In genomic region chr12:101297661-101298060, GRCh38 we compare ENCODE assay signal across 17 cellular contexts. TPM values are rescaled to one million over a fixed set of nuclear protein-coding genes. Genes with fewer than 3 reads are reported as not detected.
A peak's percentile ranks its signal among the peaks of the same experiment; 100 is the strongest.
DNase-seq lines count a peak whose midpoint lies in the region; ATAC-seq and TF ChIP-seq lines count a peak whose summit lies in the region.
"Had no signal": no experiment of that assay in that cellular context is flagged by ENCODE, and none has a peak within 500 bp of the region (broad histone marks: within the 10 kb centered on the region; RNA-seq: fewer than 3 reads in every experiment).

No MANE protein-coding gene starts in this region.

- H3K27ac Mint-ChIP-seq in MCF 10A (ENCODE audit: low read depth, unreplicated experiment) = peak overlapping the region; percentile 11
- H3K27ac Mint-ChIP-seq in endodermal cell = peak overlapping the region; percentile 76

- H3K27me3 Mint-ChIP-seq in MCF 10A (ENCODE audit: insufficient read depth, unreplicated experiment) (no peaks in the 10 kb centered on the region), endodermal cell (ENCODE audit: insufficient read depth) (no peaks in the 10 kb centered on the region)

- H3K23ac ChIP-seq in mesendoderm (ENCODE audit: low read length) = no peak overlapping the region

- H3K36me3 Mint-ChIP-seq in MCF 10A (ENCODE audit: insufficient read depth, unreplicated experiment) (peaks cover 75% of the 10 kb centered on the region), endodermal cell (ENCODE audit: low read depth) (peaks cover 61% of the 10 kb centered on the region)

- H3K27ac ChIP-seq in breast epithelium (peak overlapping the region in 1 of 2 donors; percentile 85), endodermal cell (ENCODE audit: low read depth, low read length) (no peak overlapping the region), mesendoderm (ENCODE audit: low read depth, low read length) (peak overlapping the region; percentile 17), heart left ventricle (no peak overlapping the region)
- H3K27ac ChIP-seq: KMS-11 had no signal

- TF ChIP-seq CTCF in MCF 10A (IDR thresholded peaks at IDR 0.05; ENCODE audit: unreplicated experiment) (no peak), breast epithelium (IDR thresholded peaks at IDR 0.05) (no peak), endodermal cell (conservative IDR thresholded peaks at IDR 0.05) (no peak), heart left ventricle (IDR thresholded peaks at IDR 0.05) (no peak), mucosa of descending colon (IDR thresholded peaks at IDR 0.05) (no peak)

- no peaks in the 10 kb centered on the region for H3K79me2 ChIP-seq in mesendoderm (ENCODE audit: control insufficient read depth, insufficient read depth, low read length)

- H3K9me3 Mint-ChIP-seq in MCF 10A (ENCODE audit: unreplicated experiment) (no peaks in the 10 kb centered on the region), endodermal cell (no peaks in the 10 kb centered on the region)

- intact Hi-C loops in MCF 10A (cut with micrococcal nuclease) (no loop called here), breast epithelium (cut with DNase I; ENCODE audit: low total_unique reads) (no loop called here), heart left ventricle (cut with DNase I) (loop anchor here in 1 of 10 donors (10.0 kb wide), 1 partner anchor 67 kb away; no protein-coding TSS in a partner anchor), mucosa of descending colon (cut with DNase I, micrococcal nuclease) (no loop called here)

- H3K56ac ChIP-seq in mesendoderm (ENCODE audit: low read length) = no peak overlapping the region

- no peaks in the 10 kb centered on the region for H3K9me3 ChIP-seq in breast epithelium
- peaks cover 7% of the 10 kb centered on the region for H3K9me3 ChIP-seq in endodermal cell (ENCODE audit: control insufficient read depth, low read length)
- no peaks in the 10 kb centered on the region for H3K9me3 ChIP-seq in heart left ventricle
- no peaks in the 10 kb centered on the region for H3K9me3 ChIP-seq in mucosa of descending colon

- CTCF ChIA-PET in MCF 10A (lab: Yijun Ruan, JAX) = no interaction called here

- H2AK5ac ChIP-seq in mesendoderm (ENCODE audit: low read length) = no peak overlapping the region

- no peak overlapping the region for H2BK5ac ChIP-seq in mesendoderm (ENCODE audit: low read length)

- H3K27me3 ChIP-seq in breast epithelium (no peaks in the 10 kb centered on the region), endodermal cell (ENCODE audit: control insufficient read depth, insufficient read depth, low read length, poor library complexity, severe bottlenecking) (no peaks in the 10 kb centered on the region), mesendoderm (ENCODE audit: insufficient read depth, low read length, poor library complexity) (no peaks in the 10 kb centered on the region), heart left ventricle (no peaks in the 10 kb centered on the region)

- BruUV-seq in MCF 10A (replicated peaks; lab: Mats Ljungman, UMichigan) = no TSS peak

- no peak overlapping the region for H3K4me2 ChIP-seq in mesendoderm (ENCODE audit: low read length)
- H3K4me2 ChIP-seq: KMS-11 had no signal

- H4K8ac ChIP-seq in mesendoderm (ENCODE audit: low read depth, low read length) = no peak overlapping the region

- TF ChIP-seq POLR2A in breast epithelium (IDR thresholded peaks at IDR 0.05) (no peak), heart left ventricle (IDR thresholded peaks at IDR 0.05) (no peak)

- H3K4me3 Mint-ChIP-seq in MCF 10A (ENCODE audit: unreplicated experiment) (no peak overlapping the region), endodermal cell (no peak overlapping the region)

- H3K4ac ChIP-seq in mesendoderm (ENCODE audit: low read depth, low read length) = no peak overlapping the region

- no peaks in the 10 kb centered on the region for H3K79me1 ChIP-seq in mesendoderm (ENCODE audit: low read length)

- no peak overlapping the region for H3K9ac ChIP-seq in endodermal cell (ENCODE audit: extremely low read depth, low read length, poor library complexity, severe bottlenecking)
- no peak overlapping the region for H3K9ac ChIP-seq in mesendoderm (ENCODE audit: low read length)
- H3K9ac ChIP-seq: KMS-11 had no signal

- peak overlapping the region in 1 of 3 donors; percentile 35 for H3K4me3 ChIP-seq in breast epithelium
- H3K4me3 ChIP-seq in endodermal cell (ENCODE audit: low read length) = no peak overlapping the region
- H3K4me3 ChIP-seq in mesendoderm (ENCODE audit: low read length) = no peak overlapping the region
- no peak overlapping the region for H3K4me3 ChIP-seq in heart left ventricle
- H3K4me3 ChIP-seq in mucosa of descending colon = no peak overlapping the region

- H3K4me1 ChIP-seq in breast epithelium (no peaks in the 10 kb centered on the region), endodermal cell (ENCODE audit: control insufficient read depth, insufficient read depth, low read length) (peaks cover 4% of the 10 kb centered on the region), mesendoderm (ENCODE audit: control insufficient read depth, low read depth, low read length) (peaks cover 3% of the 10 kb centered on the region), heart left ventricle (no peaks in the 10 kb centered on the region), mucosa of descending colon (ENCODE audit: low read depth) (no peaks in the 10 kb centered on the region)

- no peak overlapping the region for H2BK120ac ChIP-seq in mesendoderm (ENCODE audit: low read depth, low read length)

- no peak for DNase-seq in MCF 10A (ENCODE audit: unreplicated experiment)
- DNase-seq in breast epithelium (ENCODE audit: low spot score in 2 of 2) = no peak
- no peak for DNase-seq in endodermal cell
- peak; percentile 21 for DNase-seq in mesendoderm
- no peak for DNase-seq in heart left ventricle
- DNase-seq in mucosa of descending colon = no peak
- DNase-seq in NCI-H1694 treated with DMSO at 0.1 percent for 48 hours (lab: John Stamatoyannopoulos, UW) = no peak
- DNase-seq: 8988T, C1 segment of cervical spinal cord, DMS153, NCI-H1105 treated with DMSO at 0.1 percent for 48 hours, NCI-H1930, NCI-H2171, NCI-H510A treated with DMSO at 0.1 percent for 48 hours, SIG-M5 had no signal

- H3K18ac ChIP-seq in mesendoderm (ENCODE audit: low read length) = no peak overlapping the region

- H2BK15ac ChIP-seq in mesendoderm (replicated peaks; ENCODE audit: low read depth) = no peak overlapping the region

- POLR2A ChIA-PET in MCF 10A (lab: Yijun Ruan, JAX) = interaction anchor here (0.9 kb wide), 1 partner anchor 403 kb away, joined by 4 read pairs; no protein-coding TSS in a partner anchor

- H3K4me1 Mint-ChIP-seq in MCF 10A (ENCODE audit: insufficient read depth, unreplicated experiment) (peaks cover 8% of the 10 kb centered on the region), endodermal cell (peaks cover 14% of the 10 kb centered on the region)

- no peak for ATAC-seq in heart left ventricle
- ATAC-seq in GM18907 (IDR thresholded peaks at IDR 0.05; ENCODE audit: unreplicated experiment) = no peak
- ATAC-seq in mucosa of descending colon = no peak

- WGBS in endodermal cell (ENCODE audit: insufficient coverage in 1 of 2, insufficient read length in 1 of 2), 2 experiments = 87% methylated on average over 3 of the region's 4 CpGs; no CpG with 5 or more reads in 1 of the 2 experiments
- WGBS in mesendoderm (ENCODE audit: extremely low coverage, insufficient coverage, low lambda C conversion rate) = no CpG with 5 or more reads among the region's 4 CpGs
- 89 to 93% (median 92%) methylated on average over 4 of the region's 4 CpGs for WGBS in heart left ventricle, 4 donors

- H3K36me3 ChIP-seq in breast epithelium = peaks cover 6% of the 10 kb centered on the region
- peaks cover 60% of the 10 kb centered on the region for H3K36me3 ChIP-seq in endodermal cell (ENCODE audit: control insufficient read depth, insufficient read depth, low read length)
- no peaks in the 10 kb centered on the region for H3K36me3 ChIP-seq in mesendoderm (ENCODE audit: control insufficient read depth, insufficient read depth, low read length)
- peaks cover 0 to 98% (median 93%) of the 10 kb centered on the region in 9 donors for H3K36me3 ChIP-seq in heart left ventricle
- no peaks in the 10 kb centered on the region for H3K36me3 ChIP-seq in mucosa of descending colon (ENCODE audit: low read depth)

- no peak overlapping the region for H4K5ac ChIP-seq in mesendoderm (ENCODE audit: low read length)

RNA-seq across cellular contexts. Expression of gene UTP20, which starts 17.8 kb away (rescaled TPM):
- total RNA-seq in MCF 10A (2022) (10.0 and 15.0 TPM in 2 replicates), breast epithelium (10 to 100 TPM; 12.5 to 24.4 (median 17.0) TPM), endodermal cell (10 to 100 TPM; 22.1 to 29.1 TPM), heart left ventricle (1 to 10 TPM; 5.3 to 8.3 (median 7.8) TPM), mucosa of descending colon (10 to 100 TPM in 2 of 3 donors, 1 to 10 TPM in 1; 9.5 to 11.0 (median 10.2) TPM)
- polyA plus RNA-seq in endodermal cell (2013, experiment 1 of 2) = 10.8 TPM
- 10.1 TPM for polyA plus RNA-seq in endodermal cell (2013, experiment 2 of 2)
- 18.4 TPM for polyA plus RNA-seq in mesendoderm (2013, experiment 1 of 2)
- polyA plus RNA-seq in mesendoderm (2013, experiment 2 of 2) = 17.3 TPM
- polyA plus RNA-seq in heart left ventricle = 1 to 10 TPM; 1.5 to 4.8 TPM
